1 cellular context compared by ENCODE assay signal in the genomic region with DNA sequence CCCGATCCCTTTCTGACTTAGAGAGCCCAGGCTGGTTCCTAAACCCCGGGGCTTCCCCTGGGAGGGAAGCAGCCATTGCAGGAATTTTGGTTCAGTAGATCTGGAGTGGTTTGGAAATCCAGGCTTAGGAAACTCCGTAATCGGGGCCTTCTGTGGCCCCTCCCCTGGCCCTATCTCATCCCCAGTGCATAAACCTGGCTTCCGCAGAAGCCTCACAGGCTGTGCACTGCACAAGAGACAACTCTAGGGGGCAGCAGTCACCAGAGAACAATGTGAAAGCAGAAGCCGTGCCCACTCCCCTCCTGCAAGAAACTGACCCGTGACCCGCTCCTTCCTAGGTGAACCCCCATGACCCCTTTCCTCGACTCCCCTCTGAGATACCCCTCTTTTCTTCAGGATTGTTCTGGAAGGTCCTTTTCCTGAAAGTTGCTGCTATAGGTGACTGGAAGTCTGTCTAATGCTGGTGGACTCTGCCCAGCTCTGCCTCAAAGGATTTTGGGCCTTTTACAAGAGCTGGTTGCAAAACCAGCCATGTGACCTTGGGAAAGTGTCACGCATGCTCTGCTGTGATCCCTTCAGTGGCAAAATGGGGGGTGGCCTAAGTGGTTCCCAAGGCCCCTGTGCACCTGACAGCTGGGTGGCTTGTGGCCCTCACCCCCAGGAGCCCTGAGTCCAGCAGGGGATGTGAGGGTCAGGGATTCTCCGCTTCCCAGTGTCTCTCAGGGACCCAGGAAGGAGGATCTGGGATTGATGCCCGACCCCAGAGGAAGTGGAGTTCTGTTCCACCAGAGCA.
TF ChIP-seq lines count a peak whose summit lies in the region.

No MANE protein-coding gene starts in this region.

TF ChIP-seq in Ishikawa, 13 proteins besides CTCF, POLR2A, EP300 and RAD21 (continued from another document):
- TF ChIP-seq, protein P1, sequence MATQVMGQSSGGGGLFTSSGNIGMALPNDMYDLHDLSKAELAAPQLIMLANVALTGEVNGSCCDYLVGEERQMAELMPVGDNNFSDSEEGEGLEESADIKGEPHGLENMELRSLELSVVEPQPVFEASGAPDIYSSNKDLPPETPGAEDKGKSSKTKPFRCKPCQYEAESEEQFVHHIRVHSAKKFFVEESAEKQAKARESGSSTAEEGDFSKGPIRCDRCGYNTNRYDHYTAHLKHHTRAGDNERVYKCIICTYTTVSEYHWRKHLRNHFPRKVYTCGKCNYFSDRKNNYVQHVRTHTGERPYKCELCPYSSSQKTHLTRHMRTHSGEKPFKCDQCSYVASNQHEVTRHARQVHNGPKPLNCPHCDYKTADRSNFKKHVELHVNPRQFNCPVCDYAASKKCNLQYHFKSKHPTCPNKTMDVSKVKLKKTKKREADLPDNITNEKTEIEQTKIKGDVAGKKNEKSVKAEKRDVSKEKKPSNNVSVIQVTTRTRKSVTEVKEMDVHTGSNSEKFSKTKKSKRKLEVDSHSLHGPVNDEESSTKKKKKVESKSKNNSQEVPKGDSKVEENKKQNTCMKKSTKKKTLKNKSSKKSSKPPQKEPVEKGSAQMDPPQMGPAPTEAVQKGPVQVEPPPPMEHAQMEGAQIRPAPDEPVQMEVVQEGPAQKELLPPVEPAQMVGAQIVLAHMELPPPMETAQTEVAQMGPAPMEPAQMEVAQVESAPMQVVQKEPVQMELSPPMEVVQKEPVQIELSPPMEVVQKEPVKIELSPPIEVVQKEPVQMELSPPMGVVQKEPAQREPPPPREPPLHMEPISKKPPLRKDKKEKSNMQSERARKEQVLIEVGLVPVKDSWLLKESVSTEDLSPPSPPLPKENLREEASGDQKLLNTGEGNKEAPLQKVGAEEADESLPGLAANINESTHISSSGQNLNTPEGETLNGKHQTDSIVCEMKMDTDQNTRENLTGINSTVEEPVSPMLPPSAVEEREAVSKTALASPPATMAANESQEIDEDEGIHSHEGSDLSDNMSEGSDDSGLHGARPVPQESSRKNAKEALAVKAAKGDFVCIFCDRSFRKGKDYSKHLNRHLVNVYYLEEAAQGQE (IDR thresholded peaks at IDR 0.05; ENCODE audit: low read depth), result no peak
- TF ChIP-seq TCF12 (IDR thresholded peaks at IDR 0.05; ENCODE audit: low read depth) (no peak), TEAD4 (IDR thresholded peaks at IDR 0.05) (no peak), FOXM1 (IDR thresholded peaks at IDR 0.05; ENCODE audit: borderline replicate concordance, low read depth) (no peak)
